ENCODE assay signal across 8 cellular contexts in the genomic region with DNA sequence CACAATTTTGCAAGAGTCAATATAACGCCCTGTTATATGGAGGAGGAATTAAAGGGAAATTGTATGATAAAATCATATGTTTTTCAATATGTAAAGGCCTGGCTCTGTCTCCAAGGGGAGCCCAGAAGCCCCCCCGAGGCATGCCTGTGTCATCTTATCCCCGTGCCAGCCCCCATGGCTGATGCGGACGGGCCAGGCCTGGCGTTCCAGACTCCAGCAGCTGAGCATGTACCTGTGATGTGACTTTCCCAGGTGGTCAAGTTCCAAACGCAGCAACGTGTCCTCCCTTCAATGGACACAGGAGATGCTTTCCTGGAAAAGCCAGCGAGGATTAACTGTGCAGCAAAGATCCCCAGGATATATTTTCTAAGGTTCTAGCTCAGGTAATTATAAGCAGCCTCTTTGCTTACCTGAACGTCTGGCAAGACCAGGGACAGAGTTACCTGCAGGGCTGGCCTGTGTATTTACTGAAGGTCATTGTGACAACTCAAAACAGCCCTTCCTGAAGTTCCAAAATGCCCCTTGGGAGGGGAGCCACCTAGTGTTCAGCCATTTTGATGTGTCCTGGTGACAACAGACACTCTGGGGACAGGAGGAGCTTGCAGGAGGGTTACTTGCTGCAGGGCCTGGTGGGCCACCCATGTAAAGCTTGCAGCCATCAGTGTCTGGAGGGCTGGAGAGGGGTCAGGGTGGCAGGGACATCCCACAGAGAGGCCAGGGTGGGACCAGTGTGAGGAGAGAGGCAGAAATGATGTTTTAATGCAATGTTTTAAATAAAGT. TPM values are rescaled to one million over a fixed set of nuclear protein-coding genes. Genes with fewer than 3 reads are reported as not detected.
DNase-seq lines count a peak whose midpoint lies in the region; ATAC-seq and TF ChIP-seq lines count a peak whose summit lies in the region.

No MANE protein-coding gene starts in this region.

- peak overlapping the region; percentile 71 to 82 for H3K9ac ChIP-seq in liver (ENCODE audit: low read depth in 1 of 2, low read length in 2 of 2)

- TF ChIP-seq CTCF in HL-60 (IDR thresholded peaks at IDR 0.05; ENCODE audit: insufficient read depth, low read length) (peak; percentile 28), liver (IDR thresholded peaks at IDR 0.05; ENCODE audit: low read depth, low read length, missing input control) (peak; percentile 48), RWPE1 (conservative IDR thresholded peaks at IDR 0.05; ENCODE audit: low read depth) (no peak)

- H3K4me3 Mint-ChIP-seq in T-cell, result no peak overlapping the region

- peaks cover 24 to 73% (median 50%) of the 10 kb centered on the region in 4 donors for H3K4me1 ChIP-seq in liver (ENCODE audit: control insufficient read depth in 4 of 4, insufficient read depth in 4 of 4, low read length in 3 of 4)

- WGBS in liver, result 37% methylated on average over 10 of the region's 10 CpGs

- peak overlapping the region in 1 of 2 donors; percentile 55 for H3K27ac Mint-ChIP-seq in T-cell

- H3K27ac ChIP-seq in HL-60 (replicated peaks) (no peak overlapping the region; the same call in 1 of the 2 replicates), liver (ENCODE audit: low read depth in 1 of 2, low read length in 2 of 2) (peak overlapping the region; percentile 95 to 99), RWPE1 (no peak overlapping the region)

- no peaks in the 10 kb centered on the region for H3K36me3 Mint-ChIP-seq in T-cell

- DNase-seq in EH (ENCODE audit: low read depth), result peak; percentile 19
- DNase-seq in HL-60 (ENCODE audit: low read depth in 1 of 2, low spot score in 1 of 2), result peak; percentile 26 to 73
- peak; percentile 51 for DNase-seq in SW480 (ENCODE audit: low spot score)
- no peak for DNase-seq in RWPE1 (ENCODE audit: low spot score)
- no peak for DNase-seq in T-cell

- no peak for ATAC-seq in GM21515 (IDR thresholded peaks at IDR 0.05; ENCODE audit: unreplicated experiment)
- no peak for ATAC-seq in HG02852 (IDR thresholded peaks at IDR 0.05; ENCODE audit: unreplicated experiment)
- no peak for ATAC-seq in T-cell (replicated peaks in 1 of 4)

- no peaks in the 10 kb centered on the region for H3K4me1 Mint-ChIP-seq in T-cell

- H3K27me3 ChIP-seq in HL-60 (ENCODE audit: insufficient read depth, poor library complexity, severe bottlenecking) (no peaks in the 10 kb centered on the region), liver (ENCODE audit: control insufficient read depth in 4 of 4, insufficient read depth in 4 of 4, low read length in 3 of 4) (no peaks in the 10 kb centered on the region)

- no peaks in the 10 kb centered on the region for H3K27me3 Mint-ChIP-seq in T-cell

- H3K9me3 ChIP-seq in liver (ENCODE audit: control insufficient read depth in 4 of 4, low read length in 3 of 4), result no peaks in the 10 kb centered on the region

- peak; percentile 81 to 89 for TF ChIP-seq RAD21 in liver (IDR thresholded peaks at IDR 0.05)

- peaks cover 0 to 4% (median 0%) of the 10 kb centered on the region in 3 donors for H3K9me3 Mint-ChIP-seq in T-cell

- CTCF ChIA-PET in RWPE1 (lab: Yijun Ruan, JAX), result interaction anchor here (0.6 to 1.2 kb wide), 2 partner anchors 49 to 58 kb away, joined by 4 read pairs; no protein-coding TSS in a partner anchor
- CTCF ChIA-PET in T-cell (lab: Charles Lee), result no interaction called here

- no peaks in the 10 kb centered on the region for H3K36me3 ChIP-seq in liver (ENCODE audit: control insufficient read depth in 4 of 4, insufficient read depth in 3 of 4, low read depth in 1 of 4, low read length in 3 of 4)

- POLR2A ChIA-PET in RWPE1 (lab: Yijun Ruan, JAX; ENCODE audit: low non-redundant PET) (no interaction called here), T-cell (lab: Charles Lee) (no interaction called here)

- H3K4me3 ChIP-seq in HL-60 (replicated peaks; ENCODE audit: insufficient read depth, low read length) (no peak overlapping the region), liver (ENCODE audit: low read depth in 1 of 3, low read length in 3 of 3) (peak overlapping the region; percentile 16 to 54 (median 44))

TF ChIP-seq in liver, 16 proteins besides CTCF, POLR2A, EP300 and RAD21:
- TF ChIP-seq, protein P1, sequence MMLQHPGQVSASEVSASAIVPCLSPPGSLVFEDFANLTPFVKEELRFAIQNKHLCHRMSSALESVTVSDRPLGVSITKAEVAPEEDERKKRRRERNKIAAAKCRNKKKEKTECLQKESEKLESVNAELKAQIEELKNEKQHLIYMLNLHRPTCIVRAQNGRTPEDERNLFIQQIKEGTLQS (IDR thresholded peaks at IDR 0.05), result no peak
- TF ChIP-seq TAF1 (conservative IDR thresholded peaks at IDR 0.05) (no peak), FOXA2 (IDR thresholded peaks at IDR 0.05) (peak; percentile 59), HNF4A (conservative IDR thresholded peaks at IDR 0.05) (peak; percentile 35 to 59), EGR1 (IDR thresholded peaks at IDR 0.05; ENCODE audit: low read depth in 2 of 2) (no peak), FOXA1 (IDR thresholded peaks at IDR 0.05) (peak; percentile 45), YY1 (IDR thresholded peaks at IDR 0.05) (peak; percentile 96), JUND (IDR thresholded peaks at IDR 0.05) (no peak), RXRA (IDR thresholded peaks at IDR 0.05) (peak; percentile 65 to 71), SP1 (IDR thresholded peaks at IDR 0.05) (peak; percentile 34), NR2F2 (IDR thresholded peaks at IDR 0.05) (no peak), MAX (IDR thresholded peaks at IDR 0.05) (peak; percentile 36), GABPA (IDR thresholded peaks at IDR 0.05 in 1 of 2, conservative IDR thresholded peaks at IDR 0.05 in 1 of 2) (no peak), HNF4G (IDR thresholded peaks at IDR 0.05) (no peak)
- TF ChIP-seq, protein P2, sequence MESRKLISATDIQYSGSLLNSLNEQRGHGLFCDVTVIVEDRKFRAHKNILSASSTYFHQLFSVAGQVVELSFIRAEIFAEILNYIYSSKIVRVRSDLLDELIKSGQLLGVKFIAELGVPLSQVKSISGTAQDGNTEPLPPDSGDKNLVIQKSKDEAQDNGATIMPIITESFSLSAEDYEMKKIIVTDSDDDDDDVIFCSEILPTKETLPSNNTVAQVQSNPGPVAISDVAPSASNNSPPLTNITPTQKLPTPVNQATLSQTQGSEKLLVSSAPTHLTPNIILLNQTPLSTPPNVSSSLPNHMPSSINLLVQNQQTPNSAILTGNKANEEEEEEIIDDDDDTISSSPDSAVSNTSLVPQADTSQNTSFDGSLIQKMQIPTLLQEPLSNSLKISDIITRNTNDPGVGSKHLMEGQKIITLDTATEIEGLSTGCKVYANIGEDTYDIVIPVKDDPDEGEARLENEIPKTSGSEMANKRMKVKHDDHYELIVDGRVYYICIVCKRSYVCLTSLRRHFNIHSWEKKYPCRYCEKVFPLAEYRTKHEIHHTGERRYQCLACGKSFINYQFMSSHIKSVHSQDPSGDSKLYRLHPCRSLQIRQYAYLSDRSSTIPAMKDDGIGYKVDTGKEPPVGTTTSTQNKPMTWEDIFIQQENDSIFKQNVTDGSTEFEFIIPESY (IDR thresholded peaks at IDR 0.05), result no peak
- TF ChIP-seq, protein P3, sequence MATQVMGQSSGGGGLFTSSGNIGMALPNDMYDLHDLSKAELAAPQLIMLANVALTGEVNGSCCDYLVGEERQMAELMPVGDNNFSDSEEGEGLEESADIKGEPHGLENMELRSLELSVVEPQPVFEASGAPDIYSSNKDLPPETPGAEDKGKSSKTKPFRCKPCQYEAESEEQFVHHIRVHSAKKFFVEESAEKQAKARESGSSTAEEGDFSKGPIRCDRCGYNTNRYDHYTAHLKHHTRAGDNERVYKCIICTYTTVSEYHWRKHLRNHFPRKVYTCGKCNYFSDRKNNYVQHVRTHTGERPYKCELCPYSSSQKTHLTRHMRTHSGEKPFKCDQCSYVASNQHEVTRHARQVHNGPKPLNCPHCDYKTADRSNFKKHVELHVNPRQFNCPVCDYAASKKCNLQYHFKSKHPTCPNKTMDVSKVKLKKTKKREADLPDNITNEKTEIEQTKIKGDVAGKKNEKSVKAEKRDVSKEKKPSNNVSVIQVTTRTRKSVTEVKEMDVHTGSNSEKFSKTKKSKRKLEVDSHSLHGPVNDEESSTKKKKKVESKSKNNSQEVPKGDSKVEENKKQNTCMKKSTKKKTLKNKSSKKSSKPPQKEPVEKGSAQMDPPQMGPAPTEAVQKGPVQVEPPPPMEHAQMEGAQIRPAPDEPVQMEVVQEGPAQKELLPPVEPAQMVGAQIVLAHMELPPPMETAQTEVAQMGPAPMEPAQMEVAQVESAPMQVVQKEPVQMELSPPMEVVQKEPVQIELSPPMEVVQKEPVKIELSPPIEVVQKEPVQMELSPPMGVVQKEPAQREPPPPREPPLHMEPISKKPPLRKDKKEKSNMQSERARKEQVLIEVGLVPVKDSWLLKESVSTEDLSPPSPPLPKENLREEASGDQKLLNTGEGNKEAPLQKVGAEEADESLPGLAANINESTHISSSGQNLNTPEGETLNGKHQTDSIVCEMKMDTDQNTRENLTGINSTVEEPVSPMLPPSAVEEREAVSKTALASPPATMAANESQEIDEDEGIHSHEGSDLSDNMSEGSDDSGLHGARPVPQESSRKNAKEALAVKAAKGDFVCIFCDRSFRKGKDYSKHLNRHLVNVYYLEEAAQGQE (IDR thresholded peaks at IDR 0.05), result peak; percentile 49

RNA-seq across cellular contexts. Expression of gene RNU6ATAC, which starts 53.3 kb away (rescaled TPM):
- total RNA-seq in liver (not detected), T-cell (100 to 1,000 TPM in 2 of 5 donors, 10 to 100 TPM in 3; 55.0 to 121 (median 78.9) TPM)
- not detected for polyA plus RNA-seq in liver

Comparison
In these comparisons a context has a peak if more than half of its experiments do, and no peak if none do; other contexts are left out.
1. DNase-seq: peak in EH (single experiment), HL-60 (2 of 2) and SW480 (single experiment); none in RWPE1 (single experiment) and T-cell (0 of 34).
2. H3K27ac ChIP-seq: peak in liver (2 of 2); none in HL-60 (single experiment) and RWPE1 (single experiment).
3. RNA of gene RNU6ATAC, which starts 53.3 kb away (total RNA-seq): 55.0 to 121 TPM in T-cell; not detected in liver; every median in the first group is over 10 times any median in the second.